ENCODE assay signal across 1 cellular context in genomic region chr12:120628919-120629318, GRCh38.
TF ChIP-seq lines count a peak whose summit lies in the region.

No MANE protein-coding gene starts in this region.

TF ChIP-seq in K562, 482 proteins besides CTCF, POLR2A, EP300 and RAD21 (continued from another document):
- TF ChIP-seq CTBP1 (IDR thresholded peaks at IDR 0.05; ENCODE audit: borderline replicate concordance), result no peak
TF ChIP-seq in K562: peak in this region for 1.
